Comparison of ENCODE assay signal across 1 cellular context in the genomic region with DNA sequence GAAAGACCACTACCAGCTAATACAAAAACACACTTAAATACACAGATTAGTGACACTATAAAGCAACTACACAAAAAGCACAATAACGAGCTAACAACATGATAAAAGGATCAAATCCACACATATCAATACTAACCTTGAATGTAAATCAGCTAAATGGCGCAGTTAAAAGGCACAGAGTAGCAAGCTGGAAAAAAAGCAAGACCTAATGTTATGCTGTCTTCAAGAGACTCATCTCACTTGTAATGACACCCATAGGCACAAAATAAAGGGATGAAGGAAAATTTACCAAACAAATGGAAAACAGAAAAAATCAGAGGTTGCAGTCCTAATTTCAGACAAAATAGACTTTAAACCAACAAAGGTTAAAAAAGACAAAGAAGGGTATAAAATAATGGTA.
TF ChIP-seq lines count a peak whose summit lies in the region.

No MANE protein-coding gene starts in this region.

TF ChIP-seq in GM12878, 131 proteins besides CTCF, POLR2A, EP300 and RAD21 (continued from another document):
- TF ChIP-seq RELB (IDR thresholded peaks at IDR 0.05; ENCODE audit: low read depth): no peak
- peak; percentile 85; the same call in 1 of the 2 replicates for TF ChIP-seq CBX5 (IDR thresholded peaks at IDR 0.05; ENCODE audit: low read depth)
- no peak for TF ChIP-seq SIX5 (IDR thresholded peaks at IDR 0.05; ENCODE audit: low read depth, low read length, severe bottlenecking)
- TF ChIP-seq, protein P1, sequence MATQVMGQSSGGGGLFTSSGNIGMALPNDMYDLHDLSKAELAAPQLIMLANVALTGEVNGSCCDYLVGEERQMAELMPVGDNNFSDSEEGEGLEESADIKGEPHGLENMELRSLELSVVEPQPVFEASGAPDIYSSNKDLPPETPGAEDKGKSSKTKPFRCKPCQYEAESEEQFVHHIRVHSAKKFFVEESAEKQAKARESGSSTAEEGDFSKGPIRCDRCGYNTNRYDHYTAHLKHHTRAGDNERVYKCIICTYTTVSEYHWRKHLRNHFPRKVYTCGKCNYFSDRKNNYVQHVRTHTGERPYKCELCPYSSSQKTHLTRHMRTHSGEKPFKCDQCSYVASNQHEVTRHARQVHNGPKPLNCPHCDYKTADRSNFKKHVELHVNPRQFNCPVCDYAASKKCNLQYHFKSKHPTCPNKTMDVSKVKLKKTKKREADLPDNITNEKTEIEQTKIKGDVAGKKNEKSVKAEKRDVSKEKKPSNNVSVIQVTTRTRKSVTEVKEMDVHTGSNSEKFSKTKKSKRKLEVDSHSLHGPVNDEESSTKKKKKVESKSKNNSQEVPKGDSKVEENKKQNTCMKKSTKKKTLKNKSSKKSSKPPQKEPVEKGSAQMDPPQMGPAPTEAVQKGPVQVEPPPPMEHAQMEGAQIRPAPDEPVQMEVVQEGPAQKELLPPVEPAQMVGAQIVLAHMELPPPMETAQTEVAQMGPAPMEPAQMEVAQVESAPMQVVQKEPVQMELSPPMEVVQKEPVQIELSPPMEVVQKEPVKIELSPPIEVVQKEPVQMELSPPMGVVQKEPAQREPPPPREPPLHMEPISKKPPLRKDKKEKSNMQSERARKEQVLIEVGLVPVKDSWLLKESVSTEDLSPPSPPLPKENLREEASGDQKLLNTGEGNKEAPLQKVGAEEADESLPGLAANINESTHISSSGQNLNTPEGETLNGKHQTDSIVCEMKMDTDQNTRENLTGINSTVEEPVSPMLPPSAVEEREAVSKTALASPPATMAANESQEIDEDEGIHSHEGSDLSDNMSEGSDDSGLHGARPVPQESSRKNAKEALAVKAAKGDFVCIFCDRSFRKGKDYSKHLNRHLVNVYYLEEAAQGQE (IDR thresholded peaks at IDR 0.05; ENCODE audit: low read depth, low read length): no peak
